In the genomic region with DNA sequence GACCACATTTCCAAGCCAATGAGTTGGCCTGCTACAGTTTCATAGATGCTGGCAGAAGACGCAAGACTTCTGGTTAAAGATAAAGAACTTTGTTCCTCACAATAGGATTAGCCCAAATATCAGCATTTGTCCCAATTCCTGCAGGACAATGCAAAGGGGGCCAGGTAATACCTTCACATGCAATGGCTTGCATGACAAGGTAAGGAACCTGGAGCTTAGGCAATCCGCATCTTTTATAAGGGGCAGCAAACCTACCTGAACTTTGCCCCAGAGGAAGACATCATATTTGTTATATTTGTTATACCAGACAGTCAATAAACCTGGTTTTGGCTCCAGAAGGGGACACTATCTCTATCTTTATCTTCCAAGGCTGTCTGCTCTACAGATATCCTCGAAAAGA, we compare ENCODE assay signal across 23 cellular contexts. TPM values are rescaled to one million over a fixed set of nuclear protein-coding genes. Genes with fewer than 3 reads are reported as not detected.
DNase-seq lines count a peak whose midpoint lies in the region; ATAC-seq and TF ChIP-seq lines count a peak whose summit lies in the region.
"Had no signal": no experiment of that assay in that cellular context is flagged by ENCODE, and none has a peak within 500 bp of the region (broad histone marks: within the 10 kb centered on the region; RNA-seq: fewer than 3 reads in every experiment).

No MANE protein-coding gene starts in this region.

- no peak for TF ChIP-seq POLR2A in heart left ventricle (IDR thresholded peaks at IDR 0.05)

- TF ChIP-seq CTCF in heart left ventricle (IDR thresholded peaks at IDR 0.05) (no peak), endodermal cell (conservative IDR thresholded peaks at IDR 0.05) (no peak)

- no peaks in the 10 kb centered on the region for H3K36me3 ChIP-seq in heart left ventricle
- no peaks in the 10 kb centered on the region for H3K36me3 ChIP-seq in endodermal cell (ENCODE audit: control insufficient read depth, insufficient read depth, low read length)
- H3K36me3 ChIP-seq: BLaER1 treated with 17β-estradiol and CSF1 and Interleukin-3, amounts not matched to agents 10 nM and 100 nM; HAP-1 had no signal

- H3K9ac ChIP-seq in endodermal cell (ENCODE audit: extremely low read depth, low read length, poor library complexity, severe bottlenecking) = no peak overlapping the region
- H3K9ac ChIP-seq: BLaER1 treated with 17β-estradiol and CSF1 and Interleukin-3, amounts not matched to agents 10 nM and 100 nM had no signal

- WGBS in heart left ventricle, 4 donors = 81 to 89% (median 87%) methylated on average over 3 of the region's 3 CpGs
- WGBS in endodermal cell (ENCODE audit: insufficient coverage in 1 of 2, insufficient read length in 1 of 2), 2 experiments = 80 to 83% methylated on average over 1 to 3 of the region's 3 CpGs

- no peak overlapping the region for H3K4me3 ChIP-seq in heart left ventricle
- peak overlapping the region; percentile 10 for H3K4me3 ChIP-seq in endodermal cell (ENCODE audit: low read length)
- H3K4me3 ChIP-seq: A549; BLaER1 treated with 17β-estradiol and CSF1 and Interleukin-3, amounts not matched to agents 10 nM and 100 nM; HAP-1 had no signal

- peaks cover 12% of the 10 kb centered on the region for H3K4me1 Mint-ChIP-seq in endodermal cell
- H3K4me1 Mint-ChIP-seq: CD8-positive, alpha-beta memory T cell had no signal

- peak; percentile 58 for DNase-seq in cardiac septum (ENCODE audit: low spot score)
- DNase-seq in heart left ventricle = no peak
- peak; percentile 38 for DNase-seq in endodermal cell
- peak; percentile 1 for DNase-seq in posterior vena cava (ENCODE audit: low spot score)
- no peak for DNase-seq in NCI-H2171 (lab: John Stamatoyannopoulos, UW)
- DNase-seq: 8988T; ACHN; AML-193; BE2C; Calu3; CD4-positive, alpha-beta T cell; CD8-positive, alpha-beta memory T cell; DMS53; DMS79 treated with DMSO at 0.1 percent for 48 hours; GF-D8; GOT3; HFFc6 had no signal

- H3K36me3 Mint-ChIP-seq in endodermal cell (ENCODE audit: low read depth) = no peaks in the 10 kb centered on the region
- H3K36me3 Mint-ChIP-seq: CD8-positive, alpha-beta memory T cell had no signal

- H3K27me3 ChIP-seq in heart left ventricle = no peaks in the 10 kb centered on the region
- no peaks in the 10 kb centered on the region for H3K27me3 ChIP-seq in endodermal cell (ENCODE audit: control insufficient read depth, insufficient read depth, low read length, poor library complexity, severe bottlenecking)
- H3K27me3 ChIP-seq: BE2C; BLaER1 treated with 17β-estradiol and CSF1 and Interleukin-3, amounts not matched to agents 10 nM and 100 nM had no signal

- peaks cover 0 to 65% (median 7%) of the 10 kb centered on the region in 12 donors for H3K4me1 ChIP-seq in heart left ventricle
- peaks cover 3% of the 10 kb centered on the region for H3K4me1 ChIP-seq in endodermal cell (ENCODE audit: control insufficient read depth, insufficient read depth, low read length)
- H3K4me1 ChIP-seq: HAP-1 had no signal

- no peak overlapping the region for H3K27ac ChIP-seq in heart left ventricle
- H3K27ac ChIP-seq in endodermal cell (ENCODE audit: low read depth, low read length) = no peak overlapping the region
- H3K27ac ChIP-seq: A549; BLaER1 treated with 17β-estradiol and CSF1 and Interleukin-3, amounts not matched to agents 10 nM and 100 nM had no signal

- H3K9me3 ChIP-seq in heart left ventricle = no peaks in the 10 kb centered on the region
- no peaks in the 10 kb centered on the region for H3K9me3 ChIP-seq in endodermal cell (ENCODE audit: control insufficient read depth, low read length)
- H3K9me3 ChIP-seq: A549; BE2C; BLaER1 treated with 17β-estradiol and CSF1 and Interleukin-3, amounts not matched to agents 10 nM and 100 nM; HAP-1 had no signal

- ATAC-seq in heart left ventricle (no peak), GM21367 (IDR thresholded peaks at IDR 0.05; ENCODE audit: unreplicated experiment) (no peak)
- ATAC-seq: A549 had no signal

- H3K9me3 Mint-ChIP-seq in endodermal cell = no peaks in the 10 kb centered on the region
- H3K9me3 Mint-ChIP-seq: CD14-positive monocyte; CD4-positive, alpha-beta T cell; CD8-positive, alpha-beta memory T cell; HFFc6 had no signal

- intact Hi-C loops in cardiac septum (cut with DNase I) (no loop called here), heart left ventricle (cut with DNase I) (loop anchor here in 1 of 10 donors (10.0 kb wide), 1 partner anchor 553 kb away; no protein-coding TSS in a partner anchor), posterior vena cava (cut with DNase I) (no loop called here)

- H3K27me3 Mint-ChIP-seq in endodermal cell (ENCODE audit: insufficient read depth) = peaks cover 5% of the 10 kb centered on the region
- H3K27me3 Mint-ChIP-seq: CD4-positive, alpha-beta T cell had no signal

- H3K27ac Mint-ChIP-seq in endodermal cell = no peak overlapping the region
- H3K27ac Mint-ChIP-seq: CD14-positive monocyte; CD4-positive, alpha-beta T cell; CD8-positive, alpha-beta memory T cell; HFFc6 had no signal

- H3K4me3 Mint-ChIP-seq in endodermal cell = no peak overlapping the region
- H3K4me3 Mint-ChIP-seq: CD4-positive, alpha-beta T cell; CD8-positive, alpha-beta memory T cell; HFFc6 had no signal

RNA-seq across cellular contexts. Expression of a gene that starts 5.3 kb away (rescaled TPM):
- 6.9 TPM for total RNA-seq in cardiac septum
- 10 to 100 TPM in 1 of 9 donors, 1 to 10 TPM in 7, under 1 TPM in 1; 0.56 to 17.7 (median 2.0) TPM for total RNA-seq in heart left ventricle
- polyA plus RNA-seq in heart left ventricle = 1 to 10 TPM; 1.2 to 2.3 TPM
- total RNA-seq in endodermal cell = under 1 TPM; 0.31 to 0.37 TPM
- 0.11 TPM for polyA plus RNA-seq in endodermal cell (2013, experiment 1 of 2)
- not detected for polyA plus RNA-seq in endodermal cell (2013, experiment 2 of 2)
- 1 to 10 TPM; 2.5 to 4.9 TPM for total RNA-seq in posterior vena cava
- total RNA-seq: Calu3; CD4-positive, alpha-beta T cell; G401 had no signal
- polyA plus RNA-seq: CD8-positive, alpha-beta memory T cell had no signal

RNA-seq across cellular contexts. Expression of a gene that starts 30.6 kb away (rescaled TPM):
- total RNA-seq in cardiac septum (82.6 TPM), heart left ventricle (10 to 100 TPM; 47.0 to 83.9 (median 56.5) TPM), endodermal cell (10 to 100 TPM; 31.0 to 39.0 TPM), posterior vena cava (10 to 100 TPM; 88.6 to 99.1 TPM)
- 10 to 100 TPM; 27.5 to 60.0 TPM for polyA plus RNA-seq in heart left ventricle
- polyA plus RNA-seq in endodermal cell (2013, experiment 1 of 2) = 52.4 TPM
- 45.3 TPM for polyA plus RNA-seq in endodermal cell (2013, experiment 2 of 2)
- total RNA-seq: CD4-positive, alpha-beta T cell; CD8-positive, alpha-beta memory T cell had no signal
- polyA plus RNA-seq: CD8-positive, alpha-beta memory T cell had no signal

RNA-seq across cellular contexts. Expression of a gene that starts 59.4 kb away (rescaled TPM):
- 13.5 TPM for total RNA-seq in cardiac septum
- 10 to 100 TPM; 10.2 to 28.3 (median 14.7) TPM for total RNA-seq in heart left ventricle
- 10 to 100 TPM in 1 of 2 donors, 1 to 10 TPM in 1; 8.5 to 20.0 TPM for polyA plus RNA-seq in heart left ventricle
- total RNA-seq in endodermal cell = under 1 TPM; 0.60 to 0.62 TPM
- polyA plus RNA-seq in endodermal cell (2013, experiment 1 of 2) = 0.25 TPM
- polyA plus RNA-seq in endodermal cell (2013, experiment 2 of 2) = 0.54 TPM
- 1 to 10 TPM in 1 of 2 donors, under 1 TPM in 1; 0.74 to 3.1 TPM for total RNA-seq in posterior vena cava
- total RNA-seq: CD4-positive, alpha-beta T cell; CD8-positive, alpha-beta memory T cell; G401 had no signal
- polyA plus RNA-seq: CD8-positive, alpha-beta memory T cell had no signal

Comparison
In these comparisons a context has a peak if more than half of its experiments do, and no peak if none do; other contexts are left out.
1. DNase-seq: peak in cardiac septum (single experiment), endodermal cell (single experiment) and posterior vena cava (single experiment); none in heart left ventricle (0 of 5) and NCI-H2171 (single experiment).